1 cellular context compared by ENCODE assay signal in the genomic region with DNA sequence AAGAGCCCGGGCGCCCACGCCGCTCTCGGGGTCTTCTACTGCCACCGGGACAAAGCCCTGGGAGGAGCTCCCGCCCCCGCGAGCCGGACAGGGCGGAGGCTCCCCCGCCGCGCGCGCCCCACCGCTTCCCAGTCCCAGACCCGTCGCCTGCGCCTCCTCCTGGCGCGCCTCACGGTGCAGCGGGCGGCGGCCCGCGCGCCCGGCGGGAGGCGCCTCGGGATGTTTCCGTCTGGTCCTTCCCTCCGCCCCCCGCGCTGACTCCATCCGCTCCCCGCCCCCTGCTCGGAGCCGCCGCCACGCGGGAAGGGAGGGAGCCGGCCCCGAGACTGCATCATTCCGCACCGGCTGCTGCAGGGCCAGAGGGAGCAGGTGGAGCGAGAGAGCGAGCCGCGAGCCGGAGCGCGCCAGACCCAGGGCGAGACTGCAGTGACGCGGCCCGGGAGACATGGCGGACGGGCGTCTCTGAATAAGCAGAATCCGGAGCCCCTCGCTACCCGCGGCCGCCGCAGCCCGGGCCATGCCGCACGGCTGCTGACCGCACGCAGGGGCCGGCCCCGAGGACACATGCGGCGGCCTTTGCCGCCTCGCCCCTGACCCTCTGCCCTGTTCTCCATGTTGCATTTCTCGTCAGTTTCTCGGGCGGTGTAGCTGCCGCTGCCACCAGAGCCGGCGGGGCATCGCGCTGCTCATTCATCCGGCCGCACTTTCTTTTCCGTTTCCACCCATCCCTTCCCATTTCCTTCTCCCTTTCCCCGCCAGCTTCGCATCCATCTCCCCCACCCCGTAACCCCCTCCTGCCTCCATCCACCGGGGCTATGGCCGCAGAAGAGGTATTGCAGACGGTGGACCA.
TF ChIP-seq lines count a peak whose summit lies in the region.

A gene (plus strand): TSS at position 331 of the 850 bp plus-strand sequence. CDS start 485 bp downstream, at position 816.

TF ChIP-seq in A549, 52 proteins besides CTCF, POLR2A, EP300 and RAD21 (continued from another document):
- TF ChIP-seq CBX8 (IDR thresholded peaks at IDR 0.05) (no peak), RARB (CRISPR knock-in tag; IDR thresholded peaks at IDR 0.05) (no peak), FOXS1 (CRISPR knock-in tag; IDR thresholded peaks at IDR 0.05) (no peak), TP53 (CRISPR knock-in tag; IDR thresholded peaks at IDR 0.05) (no peak), HOXB5 (CRISPR knock-in tag; IDR thresholded peaks at IDR 0.05) (no peak), SREBF2 (IDR thresholded peaks at IDR 0.05) (no peak), JUN (IDR thresholded peaks at IDR 0.05) (peak in 1 of 2 experiments; percentile 87; a peak in 4 of 5 replicates), MYC (IDR thresholded peaks at IDR 0.05; ENCODE audit: borderline replicate concordance, low read length) (no peak; the same call in 1 of the 2 replicates), PHF8 (IDR thresholded peaks at IDR 0.05; ENCODE audit: borderline replicate concordance, low read depth) (peak; percentile 46; the same call in 1 of the 2 replicates), RFX5 (IDR thresholded peaks at IDR 0.05) (no peak), RNF2 (IDR thresholded peaks at IDR 0.05; ENCODE audit: borderline replicate concordance, low read depth) (no peak), HOXA7 (CRISPR knock-in tag; IDR thresholded peaks at IDR 0.05) (no peak), CBX2 (IDR thresholded peaks at IDR 0.05; ENCODE audit: borderline replicate concordance, low read depth) (no peak), EHF (CRISPR knock-in tag; IDR thresholded peaks at IDR 0.05) (no peak), ZFP36 (IDR thresholded peaks at IDR 0.05; ENCODE audit: borderline replicate concordance, partially characterized antibody) (no peak), CEBPB (IDR thresholded peaks at IDR 0.05) (no peak), POLR2AphosphoS2 (conservative IDR thresholded peaks at IDR 0.05; ENCODE audit: low read length) (no peak), TFCP2L1 (CRISPR knock-in tag; IDR thresholded peaks at IDR 0.05) (peak; percentile 55; the same call in 1 of the 2 replicates), KDM5A (IDR thresholded peaks at IDR 0.05) (no peak), HEYL (CRISPR knock-in tag; IDR thresholded peaks at IDR 0.05) (no peak), RCOR1 (IDR thresholded peaks at IDR 0.05; ENCODE audit: low read depth, low read length) (no peak)
- TF ChIP-seq, protein P1, sequence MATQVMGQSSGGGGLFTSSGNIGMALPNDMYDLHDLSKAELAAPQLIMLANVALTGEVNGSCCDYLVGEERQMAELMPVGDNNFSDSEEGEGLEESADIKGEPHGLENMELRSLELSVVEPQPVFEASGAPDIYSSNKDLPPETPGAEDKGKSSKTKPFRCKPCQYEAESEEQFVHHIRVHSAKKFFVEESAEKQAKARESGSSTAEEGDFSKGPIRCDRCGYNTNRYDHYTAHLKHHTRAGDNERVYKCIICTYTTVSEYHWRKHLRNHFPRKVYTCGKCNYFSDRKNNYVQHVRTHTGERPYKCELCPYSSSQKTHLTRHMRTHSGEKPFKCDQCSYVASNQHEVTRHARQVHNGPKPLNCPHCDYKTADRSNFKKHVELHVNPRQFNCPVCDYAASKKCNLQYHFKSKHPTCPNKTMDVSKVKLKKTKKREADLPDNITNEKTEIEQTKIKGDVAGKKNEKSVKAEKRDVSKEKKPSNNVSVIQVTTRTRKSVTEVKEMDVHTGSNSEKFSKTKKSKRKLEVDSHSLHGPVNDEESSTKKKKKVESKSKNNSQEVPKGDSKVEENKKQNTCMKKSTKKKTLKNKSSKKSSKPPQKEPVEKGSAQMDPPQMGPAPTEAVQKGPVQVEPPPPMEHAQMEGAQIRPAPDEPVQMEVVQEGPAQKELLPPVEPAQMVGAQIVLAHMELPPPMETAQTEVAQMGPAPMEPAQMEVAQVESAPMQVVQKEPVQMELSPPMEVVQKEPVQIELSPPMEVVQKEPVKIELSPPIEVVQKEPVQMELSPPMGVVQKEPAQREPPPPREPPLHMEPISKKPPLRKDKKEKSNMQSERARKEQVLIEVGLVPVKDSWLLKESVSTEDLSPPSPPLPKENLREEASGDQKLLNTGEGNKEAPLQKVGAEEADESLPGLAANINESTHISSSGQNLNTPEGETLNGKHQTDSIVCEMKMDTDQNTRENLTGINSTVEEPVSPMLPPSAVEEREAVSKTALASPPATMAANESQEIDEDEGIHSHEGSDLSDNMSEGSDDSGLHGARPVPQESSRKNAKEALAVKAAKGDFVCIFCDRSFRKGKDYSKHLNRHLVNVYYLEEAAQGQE (IDR thresholded peaks at IDR 0.05), result peak; percentile 33
- TF ChIP-seq, protein P2, sequence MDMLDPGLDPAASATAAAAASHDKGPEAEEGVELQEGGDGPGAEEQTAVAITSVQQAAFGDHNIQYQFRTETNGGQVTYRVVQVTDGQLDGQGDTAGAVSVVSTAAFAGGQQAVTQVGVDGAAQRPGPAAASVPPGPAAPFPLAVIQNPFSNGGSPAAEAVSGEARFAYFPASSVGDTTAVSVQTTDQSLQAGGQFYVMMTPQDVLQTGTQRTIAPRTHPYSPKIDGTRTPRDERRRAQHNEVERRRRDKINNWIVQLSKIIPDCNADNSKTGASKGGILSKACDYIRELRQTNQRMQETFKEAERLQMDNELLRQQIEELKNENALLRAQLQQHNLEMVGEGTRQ (IDR thresholded peaks at IDR 0.05), result no peak
- TF ChIP-seq, protein P3, sequence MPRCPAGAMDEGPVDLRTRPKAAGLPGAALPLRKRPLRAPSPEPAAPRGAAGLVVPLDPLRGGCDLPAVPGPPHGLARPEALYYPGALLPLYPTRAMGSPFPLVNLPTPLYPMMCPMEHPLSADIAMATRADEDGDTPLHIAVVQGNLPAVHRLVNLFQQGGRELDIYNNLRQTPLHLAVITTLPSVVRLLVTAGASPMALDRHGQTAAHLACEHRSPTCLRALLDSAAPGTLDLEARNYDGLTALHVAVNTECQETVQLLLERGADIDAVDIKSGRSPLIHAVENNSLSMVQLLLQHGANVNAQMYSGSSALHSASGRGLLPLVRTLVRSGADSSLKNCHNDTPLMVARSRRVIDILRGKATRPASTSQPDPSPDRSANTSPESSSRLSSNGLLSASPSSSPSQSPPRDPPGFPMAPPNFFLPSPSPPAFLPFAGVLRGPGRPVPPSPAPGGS (IDR thresholded peaks at IDR 0.05), result peak; percentile 75; the same call in 2 of the 3 replicates
- TF ChIP-seq, protein P4, sequence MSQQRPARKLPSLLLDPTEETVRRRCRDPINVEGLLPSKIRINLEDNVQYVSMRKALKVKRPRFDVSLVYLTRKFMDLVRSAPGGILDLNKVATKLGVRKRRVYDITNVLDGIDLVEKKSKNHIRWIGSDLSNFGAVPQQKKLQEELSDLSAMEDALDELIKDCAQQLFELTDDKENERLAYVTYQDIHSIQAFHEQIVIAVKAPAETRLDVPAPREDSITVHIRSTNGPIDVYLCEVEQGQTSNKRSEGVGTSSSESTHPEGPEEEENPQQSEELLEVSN (IDR thresholded peaks at IDR 0.05; ENCODE audit: borderline replicate concordance, low read depth), result peak; percentile 79
- TF ChIP-seq, protein P5, sequence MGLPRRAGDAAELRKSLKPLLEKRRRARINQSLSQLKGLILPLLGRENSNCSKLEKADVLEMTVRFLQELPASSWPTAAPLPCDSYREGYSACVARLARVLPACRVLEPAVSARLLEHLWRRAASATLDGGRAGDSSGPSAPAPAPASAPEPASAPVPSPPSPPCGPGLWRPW (IDR thresholded peaks at IDR 0.05), result no peak
- TF ChIP-seq, protein P6, sequence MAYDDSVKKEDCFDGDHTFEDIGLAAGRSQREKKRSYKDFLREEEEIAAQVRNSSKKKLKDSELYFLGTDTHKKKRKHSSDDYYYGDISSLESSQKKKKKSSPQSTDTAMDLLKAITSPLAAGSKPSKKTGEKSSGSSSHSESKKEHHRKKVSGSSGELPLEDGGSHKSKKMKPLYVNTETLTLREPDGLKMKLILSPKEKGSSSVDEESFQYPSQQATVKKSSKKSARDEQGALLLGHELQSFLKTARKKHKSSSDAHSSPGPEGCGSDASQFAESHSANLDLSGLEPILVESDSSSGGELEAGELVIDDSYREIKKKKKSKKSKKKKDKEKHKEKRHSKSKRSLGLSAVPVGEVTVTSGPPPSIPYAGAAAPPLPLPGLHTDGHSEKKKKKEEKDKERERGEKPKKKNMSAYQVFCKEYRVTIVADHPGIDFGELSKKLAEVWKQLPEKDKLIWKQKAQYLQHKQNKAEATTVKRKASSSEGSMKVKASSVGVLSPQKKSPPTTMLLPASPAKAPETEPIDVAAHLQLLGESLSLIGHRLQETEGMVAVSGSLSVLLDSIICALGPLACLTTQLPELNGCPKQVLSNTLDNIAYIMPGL (CRISPR knock-in tag; IDR thresholded peaks at IDR 0.05; ENCODE audit: borderline replicate concordance), result 0 out of 2 replicates have a peak, but pooled peaks have one; percentile 20
- TF ChIP-seq, protein P7, sequence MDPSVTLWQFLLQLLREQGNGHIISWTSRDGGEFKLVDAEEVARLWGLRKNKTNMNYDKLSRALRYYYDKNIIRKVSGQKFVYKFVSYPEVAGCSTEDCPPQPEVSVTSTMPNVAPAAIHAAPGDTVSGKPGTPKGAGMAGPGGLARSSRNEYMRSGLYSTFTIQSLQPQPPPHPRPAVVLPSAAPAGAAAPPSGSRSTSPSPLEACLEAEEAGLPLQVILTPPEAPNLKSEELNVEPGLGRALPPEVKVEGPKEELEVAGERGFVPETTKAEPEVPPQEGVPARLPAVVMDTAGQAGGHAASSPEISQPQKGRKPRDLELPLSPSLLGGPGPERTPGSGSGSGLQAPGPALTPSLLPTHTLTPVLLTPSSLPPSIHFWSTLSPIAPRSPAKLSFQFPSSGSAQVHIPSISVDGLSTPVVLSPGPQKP (IDR thresholded peaks at IDR 0.05; ENCODE audit: low read depth, low read length), result no peak
